8 cellular contexts compared by ENCODE assay signal in genomic region chr16:30193615-30194014, GRCh38. TPM values are rescaled to one million over a fixed set of nuclear protein-coding genes. Genes with fewer than 3 reads are reported as not detected.
DNase-seq lines count a peak whose midpoint lies in the region; ATAC-seq and TF ChIP-seq lines count a peak whose summit lies in the region.
"Not testable (repeated sequence)": the region's sequence is repeated elsewhere in the genome, so short reads cannot be mapped to it uniquely, and the experiment has no call there.

Gene BOLA2B, minus strand, starts transcription at chr16:30193666. Its CDS starts 71 bp downstream, at chr16:30193595.
Gene SLX1A, plus strand, starts transcription at chr16:30193875. Its CDS starts 210 bp downstream, at chr16:30194085.

- not testable (repeated sequence) for TF ChIP-seq CTCF in OCI-LY3 (IDR thresholded peaks at IDR 0.05; ENCODE audit: low read depth, low read length); ascending aorta (IDR thresholded peaks at IDR 0.05); thoracic aorta (IDR thresholded peaks at IDR 0.05)

- H3K4me2 ChIP-seq in OCI-LY3 (ENCODE audit: low read length), result peak within 1 kb of the TSS; percentile 32; the same call in 1 of the 2 replicates

- H3K27ac ChIP-seq in OCI-LY3 (ENCODE audit: low read length); thoracic aorta: not testable (repeated sequence)
- peak within 1 kb of the TSS in 1 of 2 donors; percentile 46 for H3K27ac ChIP-seq in ascending aorta

- H3K79me2 ChIP-seq in OCI-LY3 (ENCODE audit: low read length), result not testable (repeated sequence)

- H3K4me1 ChIP-seq in OCI-LY3 (ENCODE audit: low read length); ascending aorta; thoracic aorta (ENCODE audit: control insufficient read depth in 1 of 2, low read depth in 2 of 2): not testable (repeated sequence)

- ATAC-seq in GM21515 (IDR thresholded peaks at IDR 0.05; ENCODE audit: unreplicated experiment) (peak; percentile 84), HG03097 (IDR thresholded peaks at IDR 0.05; ENCODE audit: low FRiP score, unreplicated experiment) (peak; percentile 81), naive B cell (ENCODE audit: low read depth in 2 of 2) (peak; percentile 86 to 87), thoracic aorta (ENCODE audit: insufficient number of reproducible peaks, low FRiP score, low read depth) (peak; percentile 95)

- not testable (repeated sequence) for H3K36me3 ChIP-seq in OCI-LY3 (replicated peaks; ENCODE audit: low read depth, low read length); ascending aorta; thoracic aorta

- H3K9me3 Mint-ChIP-seq in naive B cell, result not testable (repeated sequence)

- H2AFZ ChIP-seq in OCI-LY3 (ENCODE audit: low read depth, low read length), result not testable (repeated sequence)

- not testable (repeated sequence) for H4K20me1 ChIP-seq in OCI-LY3 (ENCODE audit: insufficient read depth, low read length)

- H3K27me3 Mint-ChIP-seq in naive B cell, result not testable (repeated sequence)

- H3K9ac ChIP-seq in OCI-LY3 (ENCODE audit: low read length), result not testable (repeated sequence)

- H3K27me3 ChIP-seq in OCI-LY3 (ENCODE audit: low read depth, low read length); ascending aorta; thoracic aorta (replicated peaks; ENCODE audit: insufficient read depth): not testable (repeated sequence)

- intact Hi-C loops in ascending aorta (cut with DNase I), result not testable (repeated sequence)

- not testable (repeated sequence) for H3K27ac Mint-ChIP-seq in naive B cell

- not testable (repeated sequence) for H3K4me3 Mint-ChIP-seq in naive B cell

- H3K4me1 Mint-ChIP-seq in naive B cell, result not testable (repeated sequence)

- H3K4me3 ChIP-seq in GM08714 (ENCODE audit: low read length) (peak within 1 kb of the TSS; percentile 39; the same call in 1 of the 2 replicates), OCI-LY3 (ENCODE audit: low read length) (peak within 1 kb of the TSS; percentile 53; the same call in 1 of the 2 replicates), ascending aorta (peak within 1 kb of the TSS in 1 of 2 donors; percentile 66), thoracic aorta (peak within 1 kb of the TSS; percentile 53)

- not testable (repeated sequence) for DNase-seq in ascending aorta (ENCODE audit: low spot score in 2 of 2); glomerular endothelial cell (ENCODE audit: extremely low read depth, low read depth, low spot score); naive B cell; thoracic aorta (ENCODE audit: low spot score)

- not testable (repeated sequence) for H3K9me3 ChIP-seq in OCI-LY3 (ENCODE audit: insufficient read depth, low read length); ascending aorta; thoracic aorta

- not testable (repeated sequence) for H3K36me3 Mint-ChIP-seq in naive B cell

RNA-seq across cellular contexts. Expression of gene BOLA2B, which starts in this region (rescaled TPM):
- total RNA-seq in ascending aorta (643 TPM), glomerular endothelial cell (223 and 376 TPM in 2 replicates), thoracic aorta (100 to 1,000 TPM in 1 of 2 donors, 10 to 100 TPM in 1; 83.4 to 224 TPM)
- polyA plus RNA-seq in naive B cell (ENCODE audit: low read depth in 6 of 6), result 100 to 1,000 TPM; 121 to 238 (median 189) TPM

RNA-seq across cellular contexts. Expression of gene SLX1A, which starts in this region (rescaled TPM):
- total RNA-seq in ascending aorta (44.6 TPM), glomerular endothelial cell (62.4 and 113 TPM in 2 replicates), thoracic aorta (10 to 100 TPM; 20.1 to 43.6 TPM)
- 10 to 100 TPM; 52.4 to 71.2 (median 65.2) TPM for polyA plus RNA-seq in naive B cell (ENCODE audit: low read depth in 6 of 6)
